Comparison of ENCODE assay signal across 1 cellular context in genomic region chr1:225412803-225413338, GRCh38.
TF ChIP-seq lines count a peak whose summit lies in the region.

No MANE protein-coding gene starts in this region.

TF ChIP-seq in HepG2, 621 proteins besides CTCF, POLR2A, EP300 and RAD21 (continued from another document):
- TF ChIP-seq CREB1 (IDR thresholded peaks at IDR 0.05) = no peak
- TF ChIP-seq CREB1 (CRISPR knock-in tag; IDR thresholded peaks at IDR 0.05) = peak; percentile 32; the same call in 1 of the 2 replicates
- TF ChIP-seq FOSL2 (CRISPR knock-in tag; IDR thresholded peaks at IDR 0.05) = 0 out of 2 replicates have a peak, but pooled peaks have one; percentile 14
- peak; percentile 66; the same call in 1 of the 2 replicates for TF ChIP-seq HNRNPUL1 (IDR thresholded peaks at IDR 0.05; ENCODE audit: low read depth, low read length)
- peak; percentile 63; the same call in 1 of the 2 replicates for TF ChIP-seq HIC2 (CRISPR knock-in tag; IDR thresholded peaks at IDR 0.05; ENCODE audit: low read depth)
- peak; percentile 83 for TF ChIP-seq PATZ1 (CRISPR knock-in tag; IDR thresholded peaks at IDR 0.05)
- TF ChIP-seq FOXA1 (IDR thresholded peaks at IDR 0.05) = 0 out of 2 replicates have a peak, but pooled peaks have one; percentile 36
- no peak for TF ChIP-seq FOXA1 (CRISPR knock-in tag; IDR thresholded peaks at IDR 0.05)
- TF ChIP-seq RARA (CRISPR knock-in tag; IDR thresholded peaks at IDR 0.05) = peak; percentile 23; the same call in 1 of the 2 replicates
- peak; percentile 33; the same call in 1 of the 2 replicates for TF ChIP-seq ZNF281 (CRISPR knock-in tag; IDR thresholded peaks at IDR 0.05; ENCODE audit: borderline replicate concordance)
- peak; percentile 92 for TF ChIP-seq HNF1A (IDR thresholded peaks at IDR 0.05; ENCODE audit: low read depth)
- peak; percentile 69; the same call in 1 of the 2 replicates for TF ChIP-seq HNF1A (CRISPR knock-in tag; IDR thresholded peaks at IDR 0.05; ENCODE audit: borderline replicate concordance)
- TF ChIP-seq MEIS2 (CRISPR knock-in tag; IDR thresholded peaks at IDR 0.05) = no peak
- TF ChIP-seq FOXA3 (CRISPR knock-in tag; IDR thresholded peaks at IDR 0.05) = peak; percentile 41; the same call in 1 of the 2 replicates
- TF ChIP-seq FOXO1 (CRISPR knock-in tag; IDR thresholded peaks at IDR 0.05) = no peak
- peak; percentile 32; the same call in 1 of the 2 replicates for TF ChIP-seq SP5 (CRISPR knock-in tag; IDR thresholded peaks at IDR 0.05; ENCODE audit: borderline replicate concordance, low read depth)
- TF ChIP-seq TCF7 (IDR thresholded peaks at IDR 0.05; ENCODE audit: low read depth) = peak; percentile 42; the same call in 1 of the 2 replicates
- TF ChIP-seq SMYD3 (CRISPR knock-in tag; IDR thresholded peaks at IDR 0.05) = no peak
- TF ChIP-seq FOXJ3 (CRISPR knock-in tag; IDR thresholded peaks at IDR 0.05; ENCODE audit: borderline replicate concordance) = 0 out of 2 replicates have a peak, but pooled peaks have one; percentile 12
- 0 out of 2 replicates have a peak, but pooled peaks have one; percentile 29 for TF ChIP-seq ZNF574 (CRISPR knock-in tag; IDR thresholded peaks at IDR 0.05)
- no peak for TF ChIP-seq SP4 (CRISPR knock-in tag; IDR thresholded peaks at IDR 0.05)
